ENCODE assay signal across 29 cellular contexts in genomic region chr10:96904648-96905047, GRCh38.
"Had no signal": no experiment of that assay in that cellular context is flagged by ENCODE, and none has a peak within 500 bp of the region (broad histone marks: within the 10 kb centered on the region; RNA-seq: fewer than 3 reads in every experiment).

No MANE protein-coding gene starts in this region.

- H3K9me3 ChIP-seq: adrenal gland, body of pancreas, left lung, lower lobe of right lung, ovary, prostate gland, suprapubic skin, tibial artery had no signal

- H3K27ac ChIP-seq: adrenal gland, coronary artery, left lung, lower lobe of right lung, ovary, skin epidermis, suprapubic skin, tibial artery had no signal

- H3K4me3 Mint-ChIP-seq: activated T-cell treated with anti-CD3 and anti-CD28 coated beads, Interleukin-2, amount 50 U/mL, for 72 hours; natural killer cell; stimulated activated naive B cell treated with anti-CD40 and anti-IgM and Interleukin-4, amounts not matched to agents 10 μg/mL and 1 μg/mL and 100 μg/mL, for 72 hours had no signal

- H3K36me3 Mint-ChIP-seq: natural killer cell had no signal

- H3K4me3 ChIP-seq: adrenal gland, body of pancreas, coronary artery, dorsolateral prefrontal cortex, left lung, lower lobe of right lung, ovary, prostate gland, skin epidermis, suprapubic skin, tibial artery had no signal

- H3K27me3 ChIP-seq: adrenal gland, body of pancreas, dorsolateral prefrontal cortex, left lung, ovary, suprapubic skin, tibial artery had no signal

- H3K4me1 ChIP-seq: suprapubic skin had no signal

- DNase-seq: activated CD4-positive, alpha-beta T cell treated with anti-CD3 and anti-CD28 coated beads for 4 hours; activated CD4-positive, alpha-beta T cell treated with anti-CD3 and anti-CD28 coated beads, Interleukin-2, amount 50 U/mL, for 4 hours; activated CD4-positive, CD25-positive, alpha-beta regulatory T cell; activated naive CD4-positive, alpha-beta T cell; activated T-cell treated with anti-CD3 and anti-CD28 coated beads for 4 hours; activated T-cell treated with anti-CD3 and anti-CD28 coated beads, Interleukin-2, amount 50 U/mL, for 72 hours; adrenal gland; aorta; body of pancreas; cerebellar nuclear complex; dorsolateral prefrontal cortex; effector memory CD4-positive, alpha-beta T cell; left lung; lower lobe of right lung; mesenchymal stem cell; natural killer cell; ovary; retina; stimulated activated CD4-positive, alpha-beta T cell treated with anti-CD3 and anti-CD28 coated beads, Interleukin-1b, Interleukin-23, amount 100 ng/mL, for 48 hours; stimulated activated CD4-positive, alpha-beta T cell treated with anti-CD3 and anti-CD28 coated beads, Interleukin-4, amount 100 ng/mL, for 4 hours; stimulated activated CD8-positive, alpha-beta memory T cell treated with anti-CD3 and anti-CD28 coated beads, Interleukin-4, amount 100 ng/mL, for 48 hours; stimulated activated naive B cell treated with anti-CD40 and anti-IgM and Interleukin-4, amounts not matched to agents 10 μg/mL and 1 μg/mL and 100 μg/mL, for 72 hours; tibial artery had no signal

- H3K36me3 ChIP-seq: adrenal gland, lower lobe of right lung, ovary, prostate gland had no signal

- H3K27ac Mint-ChIP-seq: activated T-cell treated with anti-CD3 and anti-CD28 coated beads, Interleukin-2, amount 50 U/mL, for 72 hours had no signal

- H3K27me3 Mint-ChIP-seq: stimulated activated naive B cell treated with anti-CD40 and anti-IgM and Interleukin-4, amounts not matched to agents 10 μg/mL and 1 μg/mL and 100 μg/mL, for 72 hours had no signal

- ATAC-seq: activated naive CD4-positive, alpha-beta T cell treated with anti-CD3 and anti-CD28 coated beads, Interleukin-2, amount 50 U/mL, for 72 hours; activated T-cell treated with anti-CD3 and anti-CD28 coated beads, Interleukin-2, amount 50 U/mL, for 72 hours; body of pancreas; left lung; lower lobe of right lung; natural killer cell; sciatic nerve; stimulated activated naive B cell treated with anti-CD40 and anti-IgM and Interleukin-4, amounts not matched to agents 10 μg/mL and 1 μg/mL and 100 μg/mL, for 72 hours had no signal

- H3K9me3 Mint-ChIP-seq: activated naive CD4-positive, alpha-beta T cell treated with anti-CD3 and anti-CD28 coated beads, Interleukin-2, amount 50 U/mL, for 72 hours; activated T-cell treated with anti-CD3 and anti-CD28 coated beads, Interleukin-2, amount 50 U/mL, for 72 hours; natural killer cell had no signal
